Comparison of ENCODE assay signal across 8 cellular contexts in genomic region chr17:28724500-28725165, GRCh38. TPM values are rescaled to one million over a fixed set of nuclear protein-coding genes. Genes with fewer than 3 reads are reported as not detected.
DNase-seq lines count a peak whose midpoint lies in the region; ATAC-seq and TF ChIP-seq lines count a peak whose summit lies in the region.

No MANE protein-coding gene starts in this region.

- peaks cover 50% of the 10 kb centered on the region for H3K36me3 ChIP-seq in A673 (ENCODE audit: insufficient read depth, low read length, poor library complexity, severe bottlenecking)
- H3K36me3 ChIP-seq in H7 (replicated peaks; ENCODE audit: control insufficient read depth, insufficient read depth, low read length), result peaks cover 34% of the 10 kb centered on the region
- peaks cover 0 to 6% of the 10 kb centered on the region in 2 donors for H3K36me3 ChIP-seq in aorta (ENCODE audit: control insufficient read depth in 1 of 2, insufficient read depth in 2 of 2, low read length in 1 of 2)

- DNase-seq in A673 (ENCODE audit: low spot score) (no peak), H7 (no peak), GM13976 (ENCODE audit: low spot score) (no peak), aorta (no peak)
- DNase-seq in activated CD8-positive, alpha-beta memory T cell treated with anti-CD3 and anti-CD28 coated beads, Interleukin-2, amount 50 U/mL, for 48 hours, result peak; percentile 71

- H3K27ac ChIP-seq in A673 (ENCODE audit: low read depth, low read length, poor library complexity, severe bottlenecking), result peak overlapping the region; percentile 79
- no peak overlapping the region for H3K27ac ChIP-seq in aorta (ENCODE audit: low read depth in 1 of 2, low read length in 2 of 2)

- POLR2A ChIA-PET in A673 (lab: Charles Lee; ENCODE audit: low non-redundant PET), result no interaction called here

- H3K4me3 ChIP-seq in A673 (ENCODE audit: low read depth, low read length, poor library complexity, severe bottlenecking) (no peak overlapping the region), H7 (ENCODE audit: insufficient read depth, low read depth, low read length) (peak overlapping the region; percentile 82), iPS-18c (ENCODE audit: insufficient read depth, low read depth, low read length) (peak overlapping the region; percentile 76), aorta (ENCODE audit: low read length in 2 of 2) (no peak overlapping the region)

- no peaks in the 10 kb centered on the region for H3K27me3 ChIP-seq in A673 (replicated peaks; ENCODE audit: insufficient read depth, low read depth, low read length, poor library complexity)
- H3K27me3 ChIP-seq in H7 (ENCODE audit: control insufficient read depth, insufficient read depth, low read length), result no peaks in the 10 kb centered on the region
- no peaks in the 10 kb centered on the region for H3K27me3 ChIP-seq in aorta (ENCODE audit: control insufficient read depth in 1 of 2, insufficient read depth in 2 of 2, low read length in 1 of 2)

- H3K9me3 ChIP-seq in A673 (ENCODE audit: low read depth, low read length, poor library complexity, severe bottlenecking) (no peaks in the 10 kb centered on the region), iPS-18c (ENCODE audit: control insufficient read depth, insufficient read depth, low read length) (no peaks in the 10 kb centered on the region), aorta (ENCODE audit: control insufficient read depth, low read length) (no peaks in the 10 kb centered on the region)

- in situ Hi-C loops in GM13976 (cut with MboI; ENCODE audit: low sequenced_read_pairs, unreplicated experiment), result loop anchor here (25.0 kb wide), 1 partner anchor 388 kb away; no protein-coding TSS in a partner anchor

- WGBS in aorta, 2 donors, result 78 to 80% methylated on average over 10 of the region's 10 CpGs

- H3K4me1 ChIP-seq in A673 (ENCODE audit: insufficient read depth, low read length, poor library complexity, severe bottlenecking) (peaks cover 48% of the 10 kb centered on the region), aorta (ENCODE audit: control insufficient read depth in 1 of 2, insufficient read depth in 2 of 2, low read length in 2 of 2) (peaks cover 0 to 6% of the 10 kb centered on the region in 2 donors)

- no peak for TF ChIP-seq CTCF in A673 (conservative IDR thresholded peaks at IDR 0.05; ENCODE audit: low read depth, low read length)
- TF ChIP-seq CTCF in GM13976 (IDR thresholded peaks at IDR 0.05; ENCODE audit: borderline replicate concordance, control extremely low read depth, extremely low read depth, insufficient read depth, missing control alignments), result no peak

- CTCF ChIA-PET in A673 (lab: Charles Lee), result interaction anchor here (1.0 to 3.4 kb wide), 2 partner anchors 26 to 39 kb away, joined by 3 to 82 read pairs; no protein-coding TSS in a partner anchor

- ATAC-seq in GM19467 (IDR thresholded peaks at IDR 0.05; ENCODE audit: unreplicated experiment) (no peak), HG03439 (IDR thresholded peaks at IDR 0.05; ENCODE audit: unreplicated experiment) (no peak), aorta (ENCODE audit: low FRiP score) (no peak)

- BruUV-seq in A673 (replicated peaks; lab: Mats Ljungman, UMichigan), result no TSS peak

- intact Hi-C loops in A673 (cut with micrococcal nuclease; ENCODE audit: unreplicated experiment) (loop anchor here (2.0 to 5.0 kb wide), 2 partner anchors 173 to 192 kb away; partner anchors contain the start of gene FLOT2), aorta (cut with DNase I) (no loop called here)

RNA-seq across cellular contexts. Expression of gene TLCD1, which starts 1.4 kb away (rescaled TPM):
- total RNA-seq in A673 (2021), result 3.8 and 7.8 TPM in 2 replicates
- total RNA-seq in H7 (2014; rRNA removed; shearing (Covaris generic)), result 15.6 and 21.4 TPM in 2 replicates
- total RNA-seq in aorta, result 1 to 10 TPM in 1 of 2 donors, under 1 TPM in 1; 0.90 to 2.5 TPM
- polyA plus RNA-seq in aorta, result 1 to 10 TPM in 1 of 2 donors, not detected in 1; 1.5 TPM

RNA-seq across cellular contexts. Expression of gene NEK8, which starts 4.0 kb away (rescaled TPM):
- 3.9 and 4.2 TPM in 2 replicates for total RNA-seq in A673 (2021)
- 10.9 and 12.5 TPM in 2 replicates for total RNA-seq in H7 (2014; rRNA removed; shearing (Covaris generic))
- 1 to 10 TPM; 1.6 to 4.5 TPM for total RNA-seq in aorta
- 1 to 10 TPM; 2.0 to 5.3 TPM for polyA plus RNA-seq in aorta

RNA-seq across cellular contexts. Expression of gene RPL23A, which starts 4.8 kb away (rescaled TPM):
- total RNA-seq in A673 (2021) (1,563 and 1,683 TPM in 2 replicates), aorta (1,000 to 10,000 TPM; 1,133 to 1,177 TPM)
- 778 and 823 TPM in 2 replicates for total RNA-seq in H7 (2014; rRNA removed; shearing (Covaris generic))
- polyA plus RNA-seq in aorta, result 1,000 to 10,000 TPM; 1,641 to 1,888 TPM

RNA-seq across cellular contexts. Expression of gene RAB34, which starts 7.0 kb away (rescaled TPM):
- total RNA-seq in A673 (2021), result 158 and 165 TPM in 2 replicates
- 209 and 284 TPM in 2 replicates for total RNA-seq in H7 (2014; rRNA removed; shearing (Covaris generic))
- 100 to 1,000 TPM; 107 to 115 TPM for total RNA-seq in aorta
- 100 to 1,000 TPM; 133 to 303 TPM for polyA plus RNA-seq in aorta

RNA-seq across cellular contexts. Expression of gene PROCA1, which starts 12.9 kb away (rescaled TPM):
- total RNA-seq in A673 (2021), result 4.6 and 7.8 TPM in 2 replicates
- total RNA-seq in H7 (2014; rRNA removed; shearing (Covaris generic)), result 13.9 and 23.7 TPM in 2 replicates
- total RNA-seq in aorta, result 1 to 10 TPM in 1 of 2 donors, under 1 TPM in 1; 0.78 to 6.6 TPM
- 1 to 10 TPM; 5.1 to 5.3 TPM for polyA plus RNA-seq in aorta

Comparison
In these comparisons a context has a peak if more than half of its experiments do, and no peak if none do; other contexts are left out.
1. H3K4me3 ChIP-seq: peak in H7 (single experiment) and iPS-18c (single experiment); none in A673 (single experiment) and aorta (0 of 2).